ENCODE assay signal across 18 cellular contexts in genomic region chr15:44802336-44802735, GRCh38.
"Had no signal": no experiment of that assay in that cellular context is flagged by ENCODE, and none has a peak within 500 bp of the region (broad histone marks: within the 10 kb centered on the region; RNA-seq: fewer than 3 reads in every experiment).

No MANE protein-coding gene starts in this region.

- H3K9me3 Mint-ChIP-seq: activated naive CD4-positive, alpha-beta T cell treated with anti-CD3 and anti-CD28 coated beads, Interleukin-2, amount 50 U/mL, for 72 hours; brain; central memory CD8-positive, alpha-beta T cell had no signal

- H3K9me3 ChIP-seq: stomach, thoracic aorta had no signal

- H3K27ac Mint-ChIP-seq: brain had no signal

- H3K36me3 Mint-ChIP-seq: activated naive CD4-positive, alpha-beta T cell treated with anti-CD3 and anti-CD28 coated beads, Interleukin-2, amount 50 U/mL, for 72 hours; brain had no signal

- H2AFZ ChIP-seq: hepatocyte had no signal

- H3K27me3 Mint-ChIP-seq: central memory CD8-positive, alpha-beta T cell had no signal

- DNase-seq: activated CD4-positive, CD25-positive, alpha-beta regulatory T cell treated with anti-CD3 and anti-CD28 coated beads, Interleukin-2, amount 50 U/mL, for 72 hours; activated effector memory CD4-positive, alpha-beta T cell treated with anti-CD3 and anti-CD28 coated beads, Interleukin-2, amount 50 U/mL, for 16 hours; activated T-cell treated with anti-CD3 and anti-CD28 coated beads for 4 hours; amniotic stem cell; cortex of kidney; effector memory CD4-positive, alpha-beta T cell; erythroblast; left ventricle myocardium superior; mesendoderm; stimulated activated CD4-positive, alpha-beta T cell treated with anti-CD3 and anti-CD28 coated beads, Interleukin-12 subunit alpha, Interleukin-12 subunit beta, amount 100 ng/mL, for 4 hours; stimulated activated CD4-positive, alpha-beta T cell treated with anti-CD3 and anti-CD28 coated beads, Interleukin-2, amount 100 ng/mL, for 48 hours; stomach; T-helper 9 cell had no signal

- H3K4me3 ChIP-seq: hepatocyte, stomach, thoracic aorta had no signal

- H3K4me3 Mint-ChIP-seq: brain; central memory CD8-positive, alpha-beta T cell had no signal

- H3K27ac ChIP-seq: hepatocyte, stomach, thoracic aorta had no signal

- H3K79me2 ChIP-seq: hepatocyte had no signal

- H3K36me3 ChIP-seq: stomach, thoracic aorta had no signal

- H3K4me1 ChIP-seq: stomach had no signal

- H3K27me3 ChIP-seq: hepatocyte, stomach had no signal

- H3K4me1 Mint-ChIP-seq: central memory CD8-positive, alpha-beta T cell had no signal

- H3K4me2 ChIP-seq: hepatocyte had no signal
